In the genomic region with DNA sequence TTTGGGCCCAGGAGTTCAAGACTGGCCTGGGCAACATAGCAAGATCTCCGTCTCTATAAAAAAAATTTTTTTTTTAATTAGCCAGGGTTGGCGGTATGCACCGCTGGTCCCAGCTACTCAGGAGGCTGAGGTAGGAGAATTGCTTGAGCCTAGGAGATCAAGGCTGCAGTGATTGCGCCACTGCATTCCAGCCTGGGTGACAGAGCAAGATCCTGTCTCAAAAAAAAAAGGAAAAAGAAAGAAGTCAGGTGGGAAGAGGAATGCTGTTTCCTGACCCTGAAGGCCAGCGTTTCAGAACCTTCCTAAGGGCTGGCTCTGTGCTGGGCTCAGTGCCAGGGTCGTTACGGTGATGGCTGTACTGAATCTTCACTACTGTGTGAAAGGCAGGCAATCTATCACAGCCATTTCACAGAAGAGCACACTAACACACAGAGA, we compare ENCODE assay signal across 12 cellular contexts. TPM values are rescaled to one million over a fixed set of nuclear protein-coding genes. Genes with fewer than 3 reads are reported as not detected.
DNase-seq lines count a peak whose midpoint lies in the region; ATAC-seq and TF ChIP-seq lines count a peak whose summit lies in the region.
"Had no signal": no experiment of that assay in that cellular context is flagged by ENCODE, and none has a peak within 500 bp of the region (broad histone marks: within the 10 kb centered on the region; RNA-seq: fewer than 3 reads in every experiment).

No MANE protein-coding gene starts in this region.

- intact Hi-C loops in PC-3 (cut with micrococcal nuclease) (no loop called here), upper lobe of right lung (cut with DNase I) (no loop called here), uterus (cut with DNase I; ENCODE audit: low total_unique reads) (no loop called here)

- no peak overlapping the region for H2AFZ ChIP-seq in PC-3 (ENCODE audit: low read length)

- CTCF ChIA-PET in PC-3 (lab: Charles Lee), result no interaction called here

- H3K4me1 ChIP-seq in PC-3 (ENCODE audit: insufficient read depth, low read length) (peaks cover 9% of the 10 kb centered on the region; the same call in 1 of the 2 replicates), upper lobe of right lung (no peaks in the 10 kb centered on the region), uterus (no peaks in the 10 kb centered on the region)
- H3K4me1 ChIP-seq: gastrocnemius medialis, sigmoid colon had no signal

- no peaks in the 10 kb centered on the region for H3K27me3 ChIP-seq in PC-3 (ENCODE audit: low read length)
- no peaks in the 10 kb centered on the region for H3K27me3 ChIP-seq in upper lobe of right lung
- no peaks in the 10 kb centered on the region for H3K27me3 ChIP-seq in uterus

- ATAC-seq in PC-3 (no peak), upper lobe of right lung (peak; percentile 79), GM19023 (IDR thresholded peaks at IDR 0.05; ENCODE audit: unreplicated experiment) (no peak)
- ATAC-seq: gastrocnemius medialis, GM12878 had no signal

- H3K27ac ChIP-seq in PC-3 (ENCODE audit: low read length) (no peak overlapping the region), upper lobe of right lung (no peak overlapping the region), uterus (no peak overlapping the region)
- H3K27ac ChIP-seq: gastrocnemius medialis, sigmoid colon had no signal

- no peak overlapping the region for H3K4me3 ChIP-seq in PC-3 (ENCODE audit: low read length)
- no peak overlapping the region for H3K4me3 ChIP-seq in fibroblast of villous mesenchyme (ENCODE audit: low read depth, low read length)
- no peak overlapping the region for H3K4me3 ChIP-seq in upper lobe of right lung
- H3K4me3 ChIP-seq in uterus, result no peak overlapping the region
- H3K4me3 ChIP-seq: gastrocnemius medialis, GM12878, sigmoid colon had no signal

- BruUV-seq in PC-3 (replicated peaks; lab: Mats Ljungman, UMichigan), result no TSS peak

- H3K79me2 ChIP-seq in PC-3 (ENCODE audit: low read length), result no peaks in the 10 kb centered on the region

- POLR2A ChIA-PET in PC-3 (lab: Charles Lee; ENCODE audit: unreplicated experiment), result no interaction called here

- H3K9me3 ChIP-seq in PC-3 (ENCODE audit: low read length) (no peaks in the 10 kb centered on the region), upper lobe of right lung (no peaks in the 10 kb centered on the region), uterus (no peaks in the 10 kb centered on the region)
- H3K9me3 ChIP-seq: gastrocnemius medialis, sigmoid colon had no signal

- H3K36me3 ChIP-seq in PC-3 (ENCODE audit: low read depth, low read length) (no peaks in the 10 kb centered on the region), upper lobe of right lung (no peaks in the 10 kb centered on the region), uterus (no peaks in the 10 kb centered on the region)
- H3K36me3 ChIP-seq: gastrocnemius medialis, sigmoid colon had no signal

- H3F3A ChIP-seq in PC-3 (ENCODE audit: low read length, unreplicated experiment), result no peaks in the 10 kb centered on the region

- H3K4me2 ChIP-seq in PC-3 (ENCODE audit: low read length), result no peak overlapping the region; the same call in 1 of the 2 replicates

- H3K9ac ChIP-seq in PC-3 (ENCODE audit: low read length), result no peak overlapping the region

- DNase-seq in NCI-H748 (lab: John Stamatoyannopoulos, UW; ENCODE audit: unreplicated experiment) (peak; percentile 26), NCI-H748 treated with DMSO at 0.1 percent for 48 hours (lab: John Stamatoyannopoulos, UW) (no peak), PC-3 (peak; percentile 79), fibroblast of villous mesenchyme (ENCODE audit: low read depth) (peak; percentile 48), upper lobe of right lung (peak; percentile 74), hypothalamus (lab: John Stamatoyannopoulos, UW) (no peak), uterus (no peak)
- DNase-seq: caudate nucleus, gastrocnemius medialis, sigmoid colon had no signal

- H4K20me1 ChIP-seq in PC-3 (ENCODE audit: low read length), result no peaks in the 10 kb centered on the region

- TF ChIP-seq CTCF in PC-3 (conservative IDR thresholded peaks at IDR 0.05; ENCODE audit: low read depth, low read length) (no peak), fibroblast of villous mesenchyme (IDR thresholded peaks at IDR 0.05; ENCODE audit: insufficient read depth, low read depth, low read length) (no peak), upper lobe of right lung (IDR thresholded peaks at IDR 0.05) (no peak), uterus (IDR thresholded peaks at IDR 0.05) (no peak)

- no peak for TF ChIP-seq POLR2A in uterus (IDR thresholded peaks at IDR 0.05)

- H3K9me2 ChIP-seq in PC-3 (replicated peaks; ENCODE audit: low read length), result no peaks in the 10 kb centered on the region

RNA-seq across cellular contexts. Expression of gene AGAP1, which starts 35.0 kb away (rescaled TPM):
- 28.6 and 31.0 TPM in 2 replicates for total RNA-seq in PC-3 (2014; rRNA removed)
- 10.8 and 13.9 TPM in 2 replicates for total RNA-seq in fibroblast of villous mesenchyme
- total RNA-seq in upper lobe of right lung, result 33.4 TPM
- total RNA-seq in uterus, result 10 to 100 TPM in 3 of 4 donors, 1 to 10 TPM in 1; 5.3 to 30.6 (median 19.2) TPM

Comparison
In these comparisons a context has a peak if more than half of its experiments do, and no peak if none do; other contexts are left out.
1. DNase-seq: peak in NCI-H748 (single experiment), PC-3 (single experiment), fibroblast of villous mesenchyme (single experiment) and upper lobe of right lung (single experiment); none in NCI-H748 treated with DMSO at 0.1 percent for 48 hours (single experiment), hypothalamus (0 of 51) and uterus (0 of 2).